Comparison of ENCODE assay signal across 19 cellular contexts in the genomic region with DNA sequence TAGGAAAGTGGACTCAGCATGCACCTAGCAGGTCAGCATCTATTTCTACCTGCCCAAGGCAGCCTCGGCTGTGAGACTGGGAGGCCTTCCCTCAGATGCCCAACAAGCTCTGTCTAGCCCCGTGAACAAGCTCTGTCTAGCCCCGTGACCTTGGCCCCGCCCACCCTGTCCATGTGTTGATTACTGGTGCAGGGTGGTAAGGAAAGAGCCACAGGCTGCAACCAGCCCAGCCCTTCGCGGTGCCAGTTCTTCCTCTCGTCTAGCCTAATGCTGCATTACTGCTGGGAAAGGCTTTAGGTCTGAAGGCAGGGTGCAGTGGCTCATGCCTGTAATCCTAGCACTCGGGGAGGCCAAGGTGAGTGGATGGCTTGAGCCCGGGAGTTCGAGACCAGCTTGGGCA. TPM values are rescaled to one million over a fixed set of nuclear protein-coding genes. Genes with fewer than 3 reads are reported as not detected.
DNase-seq lines count a peak whose midpoint lies in the region; FAIRE-seq lines count a peak whose summit lies in the region.
"Had no signal": no experiment of that assay in that cellular context is flagged by ENCODE, and none has a peak within 500 bp of the region (broad histone marks: within the 10 kb centered on the region; RNA-seq: fewer than 3 reads in every experiment).

No MANE protein-coding gene starts in this region.

- no peak overlapping the region for H3K4me3 ChIP-seq in small intestine (ENCODE audit: low read depth in 1 of 2, low read length in 2 of 2)
- H3K4me3 ChIP-seq: A549, body of pancreas, hepatocyte, ovary, tibial artery had no signal

- no peak overlapping the region for H3K27ac Mint-ChIP-seq in T-helper 1 cell treated with Interleukin-12 subunit alpha and Interleukin-12 subunit beta and Interleukin-4 antibody, amounts not matched to agents 30 μg/mL and 1 μg/mL, for 36 hours
- H3K27ac Mint-ChIP-seq in activated T-helper 1 cell treated with anti-CD3 and anti-CD28 coated beads, Interleukin-12 subunit alpha, Interleukin-12 subunit beta, Interleukin-2, Interleukin-4 antibody, amounts not matched to agents 30 ng/mL and 10 ng/mL and 1 ng/mL, durations not matched to agents 14 hours and 24 hours and 36 hours, result no peak overlapping the region

- H3K27ac ChIP-seq in epithelial cell of prostate, result peak overlapping the region; percentile 79
- H3K27ac ChIP-seq in small intestine (ENCODE audit: low read depth in 1 of 2, low read length in 1 of 2), result no peak overlapping the region
- H3K27ac ChIP-seq: body of pancreas, dorsolateral prefrontal cortex, hepatocyte, ovary, tibial artery had no signal

- H3K27me3 ChIP-seq in small intestine (ENCODE audit: control insufficient read depth in 2 of 2, insufficient read depth in 2 of 2, low read length in 2 of 2), result no peaks in the 10 kb centered on the region
- H3K27me3 ChIP-seq: hepatocyte, ovary had no signal

- no peak for DNase-seq in T-helper 1 cell
- peak; percentile 49 for DNase-seq in epithelial cell of prostate (ENCODE audit: low read depth, low spot score)
- DNase-seq in small intestine, result peak; percentile 55
- DNase-seq in activated T-helper 1 cell treated with anti-CD3 and anti-CD28 coated beads, Interleukin-12 subunit alpha, Interleukin-12 subunit beta, Interleukin-2, Interleukin-4 antibody, amounts not matched to agents 30 ng/mL and 10 ng/mL and 1 ng/mL, durations not matched to agents 14 hours and 24 hours and 36 hours (ENCODE audit: low spot score), result no peak
- no peak for DNase-seq in Kasumi-1 (lab: John Stamatoyannopoulos, UW)
- DNase-seq: activated naive CD4-positive, alpha-beta T cell treated with Interleukin-2 at 50 U/mL for 16 hours; body of pancreas; dorsolateral prefrontal cortex; KG1; NCI-H1436; NK-92 treated with Interleukin-12 subunit alpha and Interleukin-12 subunit beta, amount 100 ng/mL, for 24 hours; tibial artery had no signal

- no peak for FAIRE-seq in small intestine (lab: Jason Lieb, UNC)
- FAIRE-seq: A549 had no signal

- no peaks in the 10 kb centered on the region for H3K9me3 ChIP-seq in small intestine (ENCODE audit: control insufficient read depth, low read depth)
- H3K9me3 ChIP-seq: A549, body of pancreas, ovary, tibial artery had no signal

- 58 to 78% (median 64%) methylated on average over 10 of the region's 10 CpGs for WGBS in small intestine, 3 donors

- H3K4me1 ChIP-seq in small intestine (ENCODE audit: control insufficient read depth in 2 of 2, insufficient read depth in 1 of 2, low read depth in 1 of 2, low read length in 1 of 2), result peaks cover 0 to 2% of the 10 kb centered on the region in 2 donors

- no peaks in the 10 kb centered on the region for H3K9me3 Mint-ChIP-seq in T-helper 1 cell treated with Interleukin-12 subunit alpha and Interleukin-12 subunit beta and Interleukin-4 antibody, amounts not matched to agents 30 μg/mL and 1 μg/mL, for 36 hours
- H3K9me3 Mint-ChIP-seq in activated T-helper 1 cell treated with anti-CD3 and anti-CD28 coated beads, Interleukin-12 subunit alpha, Interleukin-12 subunit beta, Interleukin-2, Interleukin-4 antibody, amounts not matched to agents 30 ng/mL and 10 ng/mL and 1 ng/mL, durations not matched to agents 14 hours and 24 hours and 36 hours, result no peaks in the 10 kb centered on the region

- H3K27me3 Mint-ChIP-seq in T-helper 1 cell treated with Interleukin-12 subunit alpha and Interleukin-12 subunit beta and Interleukin-4 antibody, amounts not matched to agents 30 μg/mL and 1 μg/mL, for 36 hours (ENCODE audit: low read depth), result peaks cover 28% of the 10 kb centered on the region
- H3K27me3 Mint-ChIP-seq in activated T-helper 1 cell treated with anti-CD3 and anti-CD28 coated beads, Interleukin-12 subunit alpha, Interleukin-12 subunit beta, Interleukin-2, Interleukin-4 antibody, amounts not matched to agents 30 ng/mL and 10 ng/mL and 1 ng/mL, durations not matched to agents 14 hours and 24 hours and 36 hours (ENCODE audit: insufficient read depth), result peaks cover 12% of the 10 kb centered on the region

- peaks cover 7% of the 10 kb centered on the region for H3K4me1 Mint-ChIP-seq in T-helper 1 cell treated with Interleukin-12 subunit alpha and Interleukin-12 subunit beta and Interleukin-4 antibody, amounts not matched to agents 30 μg/mL and 1 μg/mL, for 36 hours (ENCODE audit: low read depth)
- no peaks in the 10 kb centered on the region for H3K4me1 Mint-ChIP-seq in activated T-helper 1 cell treated with anti-CD3 and anti-CD28 coated beads, Interleukin-12 subunit alpha, Interleukin-12 subunit beta, Interleukin-2, Interleukin-4 antibody, amounts not matched to agents 30 ng/mL and 10 ng/mL and 1 ng/mL, durations not matched to agents 14 hours and 24 hours and 36 hours (ENCODE audit: low read depth)

- peak overlapping the region; percentile 42 for H3K4me3 Mint-ChIP-seq in T-helper 1 cell treated with Interleukin-12 subunit alpha and Interleukin-12 subunit beta and Interleukin-4 antibody, amounts not matched to agents 30 μg/mL and 1 μg/mL, for 36 hours
- no peak overlapping the region for H3K4me3 Mint-ChIP-seq in activated T-helper 1 cell treated with anti-CD3 and anti-CD28 coated beads, Interleukin-12 subunit alpha, Interleukin-12 subunit beta, Interleukin-2, Interleukin-4 antibody, amounts not matched to agents 30 ng/mL and 10 ng/mL and 1 ng/mL, durations not matched to agents 14 hours and 24 hours and 36 hours

- H3K36me3 Mint-ChIP-seq in T-helper 1 cell treated with Interleukin-12 subunit alpha and Interleukin-12 subunit beta and Interleukin-4 antibody, amounts not matched to agents 30 μg/mL and 1 μg/mL, for 36 hours (ENCODE audit: low read depth), result no peaks in the 10 kb centered on the region
- no peaks in the 10 kb centered on the region for H3K36me3 Mint-ChIP-seq in activated T-helper 1 cell treated with anti-CD3 and anti-CD28 coated beads, Interleukin-12 subunit alpha, Interleukin-12 subunit beta, Interleukin-2, Interleukin-4 antibody, amounts not matched to agents 30 ng/mL and 10 ng/mL and 1 ng/mL, durations not matched to agents 14 hours and 24 hours and 36 hours (ENCODE audit: low read depth)

- intact Hi-C loops in activated T-helper 1 cell treated with anti-CD3 and anti-CD28 coated beads, Interleukin-12 subunit alpha, Interleukin-12 subunit beta, Interleukin-2, Interleukin-4 antibody, amounts not matched to agents 30 ng/mL and 10 ng/mL and 1 ng/mL, durations not matched to agents 14 hours and 24 hours and 36 hours (cut with micrococcal nuclease), result no loop called here

- H3K36me3 ChIP-seq in small intestine (ENCODE audit: control insufficient read depth in 2 of 2, insufficient read depth in 2 of 2, low read length in 2 of 2), result no peaks in the 10 kb centered on the region
- H3K36me3 ChIP-seq: ovary had no signal

RNA-seq across cellular contexts. Expression of a gene that starts 2.2 kb away (rescaled TPM):
- 10 to 100 TPM in 2 of 3 donors, 1 to 10 TPM in 1; 6.5 to 34.9 (median 22.2) TPM for polyA plus RNA-seq in small intestine
- 1.4 and 1.6 TPM in 2 replicates for total RNA-seq in activated T-helper 1 cell treated with anti-CD3 and anti-CD28 coated beads, Interleukin-12 subunit alpha, Interleukin-12 subunit beta, Interleukin-2, Interleukin-4 antibody, amounts not matched to agents 30 ng/mL and 10 ng/mL and 1 ng/mL, durations not matched to agents 14 hours and 24 hours and 36 hours

RNA-seq across cellular contexts. Expression of a gene that starts 14.7 kb away (rescaled TPM):
- not detected for polyA plus RNA-seq in small intestine
- total RNA-seq in activated T-helper 1 cell treated with anti-CD3 and anti-CD28 coated beads, Interleukin-12 subunit alpha, Interleukin-12 subunit beta, Interleukin-2, Interleukin-4 antibody, amounts not matched to agents 30 ng/mL and 10 ng/mL and 1 ng/mL, durations not matched to agents 14 hours and 24 hours and 36 hours, result not detected in 2 replicates
- total RNA-seq: body of pancreas; dorsolateral prefrontal cortex; hepatocyte; kidney epithelial cell; ovary; Right ventricle myocardium inferior; T-helper 2 cell treated with Interferon-gamma antibody and Interleukin-4, amounts not matched to agents 100 ng/mL and 5 ng/mL, for 36 hours had no signal
- polyA plus RNA-seq: A549, hepatocyte, ovary had no signal

RNA-seq across cellular contexts. Expression of a gene that starts 22.9 kb away (rescaled TPM):
- polyA plus RNA-seq in small intestine, result 10 to 100 TPM; 16.5 to 37.0 (median 25.7) TPM
- 65.0 and 65.9 TPM in 2 replicates for total RNA-seq in activated T-helper 1 cell treated with anti-CD3 and anti-CD28 coated beads, Interleukin-12 subunit alpha, Interleukin-12 subunit beta, Interleukin-2, Interleukin-4 antibody, amounts not matched to agents 30 ng/mL and 10 ng/mL and 1 ng/mL, durations not matched to agents 14 hours and 24 hours and 36 hours

RNA-seq across cellular contexts. Expression of a gene that starts 52.8 kb away (rescaled TPM):
- polyA plus RNA-seq in small intestine, result 10 to 100 TPM in 1 of 3 donors, 1 to 10 TPM in 2; 5.1 to 29.5 (median 5.7) TPM
- total RNA-seq in activated T-helper 1 cell treated with anti-CD3 and anti-CD28 coated beads, Interleukin-12 subunit alpha, Interleukin-12 subunit beta, Interleukin-2, Interleukin-4 antibody, amounts not matched to agents 30 ng/mL and 10 ng/mL and 1 ng/mL, durations not matched to agents 14 hours and 24 hours and 36 hours, result 65.8 and 71.6 TPM in 2 replicates

RNA-seq across cellular contexts. Expression of a gene that starts 59.3 kb away (rescaled TPM):
- 100 to 1,000 TPM; 207 to 434 (median 284) TPM for polyA plus RNA-seq in small intestine
- 421 and 457 TPM in 2 replicates for total RNA-seq in activated T-helper 1 cell treated with anti-CD3 and anti-CD28 coated beads, Interleukin-12 subunit alpha, Interleukin-12 subunit beta, Interleukin-2, Interleukin-4 antibody, amounts not matched to agents 30 ng/mL and 10 ng/mL and 1 ng/mL, durations not matched to agents 14 hours and 24 hours and 36 hours

Comparison
In these comparisons a context has a peak if more than half of its experiments do, and no peak if none do; other contexts are left out.
1. DNase-seq: peak in epithelial cell of prostate (single experiment) and small intestine (single experiment); none in T-helper 1 cell (0 of 5), activated T-helper 1 cell treated with anti-CD3 and anti-CD28 coated beads, Interleukin-12 subunit alpha, Interleukin-12 subunit beta, Interleukin-2, Interleukin-4 antibody, amounts not matched to agents 30 ng/mL and 10 ng/mL and 1 ng/mL, durations not matched to agents 14 hours and 24 hours and 36 hours (single experiment) and Kasumi-1 (0 of 2).